ENCODE assay signal across 1 cellular context in the genomic region with DNA sequence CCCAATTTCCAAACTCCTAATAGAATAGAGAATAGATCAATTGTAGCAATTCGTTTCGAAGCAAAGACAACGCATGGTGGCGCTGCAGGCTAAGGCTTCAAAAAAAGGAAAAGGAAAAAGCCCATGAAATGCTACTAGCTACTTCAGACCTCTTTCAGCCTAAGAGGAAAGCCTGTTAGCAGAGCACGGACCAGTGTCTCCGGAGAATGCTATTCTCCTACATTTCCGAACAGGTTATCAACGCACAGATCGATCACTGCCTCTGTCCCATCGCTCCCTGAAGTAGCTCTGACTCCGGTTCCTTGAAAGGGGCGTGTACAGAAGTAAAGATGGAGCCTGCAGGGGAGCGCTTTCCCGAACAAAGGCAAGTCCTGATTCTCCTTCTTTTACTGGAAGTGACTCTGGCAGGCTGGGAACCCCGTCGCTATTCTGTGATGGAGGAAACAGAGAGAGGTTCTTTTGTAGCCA.
TF ChIP-seq lines count a peak whose summit lies in the region.

A gene (plus strand): TSS at position 146 of the 468 bp plus-strand sequence. CDS start 184 bp downstream, at position 330.

TF ChIP-seq in IMR-90, 13 proteins besides CTCF, POLR2A, EP300 and RAD21 (continued from another document):
- TF ChIP-seq, protein P1, sequence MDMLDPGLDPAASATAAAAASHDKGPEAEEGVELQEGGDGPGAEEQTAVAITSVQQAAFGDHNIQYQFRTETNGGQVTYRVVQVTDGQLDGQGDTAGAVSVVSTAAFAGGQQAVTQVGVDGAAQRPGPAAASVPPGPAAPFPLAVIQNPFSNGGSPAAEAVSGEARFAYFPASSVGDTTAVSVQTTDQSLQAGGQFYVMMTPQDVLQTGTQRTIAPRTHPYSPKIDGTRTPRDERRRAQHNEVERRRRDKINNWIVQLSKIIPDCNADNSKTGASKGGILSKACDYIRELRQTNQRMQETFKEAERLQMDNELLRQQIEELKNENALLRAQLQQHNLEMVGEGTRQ (IDR thresholded peaks at IDR 0.05; ENCODE audit: low read depth, low read length) = no peak
- TF ChIP-seq CEBPB (IDR thresholded peaks at IDR 0.05; ENCODE audit: low read depth, low read length) = no peak
TF ChIP-seq in IMR-90: peak in this region for 0.
